Comparison of ENCODE assay signal across 1 cellular context in genomic region chr12:118033902-118034301, GRCh38.
TF ChIP-seq lines count a peak whose summit lies in the region.

No MANE protein-coding gene starts in this region.

TF ChIP-seq in GM23338, 12 proteins besides CTCF, POLR2A, EP300 and RAD21:
- TF ChIP-seq ZNF331 (CRISPR knock-in tag; IDR thresholded peaks at IDR 0.05; ENCODE audit: low read depth) = no peak
- no peak for TF ChIP-seq ZNF114 (CRISPR knock-in tag; IDR thresholded peaks at IDR 0.05)
- TF ChIP-seq CREB1 (CRISPR knock-in tag; IDR thresholded peaks at IDR 0.05; ENCODE audit: low read depth) = no peak
- no peak for TF ChIP-seq REST (IDR thresholded peaks at IDR 0.05; ENCODE audit: unreplicated experiment)
- no peak for TF ChIP-seq POLR2AphosphoS5 (IDR thresholded peaks at IDR 0.05; ENCODE audit: low read depth)
